ENCODE assay signal across 1 cellular context in the genomic region with DNA sequence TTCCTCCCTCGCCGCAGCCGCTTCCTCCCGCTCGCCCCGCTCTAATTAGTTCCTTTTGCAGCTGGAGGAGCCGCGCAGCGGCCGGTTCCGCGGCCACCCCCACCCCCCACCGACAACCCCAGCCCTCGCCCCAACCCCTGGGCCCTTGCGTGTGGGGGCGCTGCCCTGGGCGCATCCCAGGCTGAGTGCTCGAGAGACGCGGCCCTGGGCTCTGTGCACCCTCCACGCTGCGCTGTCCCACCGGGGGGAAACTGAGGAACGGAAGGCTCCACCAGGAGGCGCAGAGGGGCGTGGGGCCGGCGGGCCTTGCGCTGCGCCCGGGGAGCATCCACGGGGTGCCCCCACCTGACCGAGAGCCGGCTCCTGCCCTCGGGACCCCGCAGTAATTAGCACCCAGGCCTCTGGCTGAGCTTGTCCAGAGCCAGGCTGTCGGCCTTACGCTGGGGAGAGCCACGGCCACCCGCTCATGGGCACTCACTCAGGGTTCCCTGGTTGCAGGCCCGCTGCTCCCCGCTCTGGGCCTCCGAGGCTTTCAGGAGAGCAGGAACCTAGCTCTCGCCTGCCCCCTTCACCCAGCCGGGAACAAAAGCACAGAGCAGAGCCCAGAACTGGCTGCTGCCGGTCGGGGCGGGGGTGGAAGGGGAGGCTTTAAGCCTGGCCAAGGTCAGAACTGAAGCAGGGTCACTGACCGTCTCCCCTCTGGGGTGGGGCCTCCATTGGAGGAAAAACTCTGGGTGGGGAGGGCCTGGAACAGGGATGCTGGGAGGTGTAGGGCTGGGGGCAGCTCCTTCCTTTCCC.
A peak's percentile ranks its signal among the peaks of the same experiment; 100 is the strongest.
TF ChIP-seq lines count a peak whose summit lies in the region.

No MANE protein-coding gene starts in this region.

TF ChIP-seq in HepG2, 621 proteins besides CTCF, POLR2A, EP300 and RAD21 (continues in another document):
- TF ChIP-seq XRCC5 (optimal IDR thresholded peaks at IDR 0.05; ENCODE audit: low read length), result peak; percentile 94
- no peak for TF ChIP-seq THAP7 (CRISPR knock-in tag; IDR thresholded peaks at IDR 0.05)
- no peak for TF ChIP-seq RFX5 (IDR thresholded peaks at IDR 0.05; ENCODE audit: low read depth, low read length)
- peak; percentile 83 for TF ChIP-seq ZNF772 (CRISPR knock-in tag; IDR thresholded peaks at IDR 0.05)
- TF ChIP-seq SRSF1 (optimal IDR thresholded peaks at IDR 0.05; ENCODE audit: low read depth, low read length), result no peak
- peak; percentile 69; the same call in 1 of the 2 replicates for TF ChIP-seq KLF12 (CRISPR knock-in tag; IDR thresholded peaks at IDR 0.05; ENCODE audit: borderline replicate concordance)
- TF ChIP-seq, protein P1, sequence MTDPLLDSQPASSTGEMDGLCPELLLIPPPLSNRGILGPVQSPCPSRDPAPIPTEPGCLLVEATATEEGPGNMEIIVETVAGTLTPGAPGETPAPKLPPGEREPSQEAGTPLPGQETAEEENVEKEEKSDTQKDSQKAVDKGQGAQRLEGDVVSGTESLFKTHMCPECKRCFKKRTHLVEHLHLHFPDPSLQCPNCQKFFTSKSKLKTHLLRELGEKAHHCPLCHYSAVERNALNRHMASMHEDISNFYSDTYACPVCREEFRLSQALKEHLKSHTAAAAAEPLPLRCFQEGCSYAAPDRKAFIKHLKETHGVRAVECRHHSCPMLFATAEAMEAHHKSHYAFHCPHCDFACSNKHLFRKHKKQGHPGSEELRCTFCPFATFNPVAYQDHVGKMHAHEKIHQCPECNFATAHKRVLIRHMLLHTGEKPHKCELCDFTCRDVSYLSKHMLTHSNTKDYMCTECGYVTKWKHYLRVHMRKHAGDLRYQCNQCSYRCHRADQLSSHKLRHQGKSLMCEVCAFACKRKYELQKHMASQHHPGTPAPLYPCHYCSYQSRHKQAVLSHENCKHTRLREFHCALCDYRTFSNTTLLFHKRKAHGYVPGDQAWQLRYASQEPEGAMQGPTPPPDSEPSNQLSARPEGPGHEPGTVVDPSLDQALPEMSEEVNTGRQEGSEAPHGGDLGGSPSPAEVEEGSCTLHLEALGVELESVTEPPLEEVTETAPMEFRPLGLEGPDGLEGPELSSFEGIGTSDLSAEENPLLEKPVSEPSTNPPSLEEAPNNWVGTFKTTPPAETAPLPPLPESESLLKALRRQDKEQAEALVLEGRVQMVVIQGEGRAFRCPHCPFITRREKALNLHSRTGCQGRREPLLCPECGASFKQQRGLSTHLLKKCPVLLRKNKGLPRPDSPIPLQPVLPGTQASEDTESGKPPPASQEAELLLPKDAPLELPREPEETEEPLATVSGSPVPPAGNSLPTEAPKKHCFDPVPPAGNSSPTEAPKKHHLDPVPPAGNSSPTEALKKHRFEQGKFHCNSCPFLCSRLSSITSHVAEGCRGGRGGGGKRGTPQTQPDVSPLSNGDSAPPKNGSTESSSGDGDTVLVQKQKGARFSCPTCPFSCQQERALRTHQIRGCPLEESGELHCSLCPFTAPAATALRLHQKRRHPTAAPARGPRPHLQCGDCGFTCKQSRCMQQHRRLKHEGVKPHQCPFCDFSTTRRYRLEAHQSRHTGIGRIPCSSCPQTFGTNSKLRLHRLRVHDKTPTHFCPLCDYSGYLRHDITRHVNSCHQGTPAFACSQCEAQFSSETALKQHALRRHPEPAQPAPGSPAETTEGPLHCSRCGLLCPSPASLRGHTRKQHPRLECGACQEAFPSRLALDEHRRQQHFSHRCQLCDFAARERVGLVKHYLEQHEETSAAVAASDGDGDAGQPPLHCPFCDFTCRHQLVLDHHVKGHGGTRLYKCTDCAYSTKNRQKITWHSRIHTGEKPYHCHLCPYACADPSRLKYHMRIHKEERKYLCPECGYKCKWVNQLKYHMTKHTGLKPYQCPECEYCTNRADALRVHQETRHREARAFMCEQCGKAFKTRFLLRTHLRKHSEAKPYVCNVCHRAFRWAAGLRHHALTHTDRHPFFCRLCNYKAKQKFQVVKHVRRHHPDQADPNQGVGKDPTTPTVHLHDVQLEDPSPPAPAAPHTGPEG (CRISPR knock-in tag; IDR thresholded peaks at IDR 0.05), result peak; percentile 29; the same call in 1 of the 2 replicates
- no peak for TF ChIP-seq RORA (CRISPR knock-in tag; IDR thresholded peaks at IDR 0.05)
- TF ChIP-seq CREB1 (IDR thresholded peaks at IDR 0.05), result no peak
- TF ChIP-seq CREB1 (CRISPR knock-in tag; IDR thresholded peaks at IDR 0.05), result no peak
- TF ChIP-seq, protein P2, sequence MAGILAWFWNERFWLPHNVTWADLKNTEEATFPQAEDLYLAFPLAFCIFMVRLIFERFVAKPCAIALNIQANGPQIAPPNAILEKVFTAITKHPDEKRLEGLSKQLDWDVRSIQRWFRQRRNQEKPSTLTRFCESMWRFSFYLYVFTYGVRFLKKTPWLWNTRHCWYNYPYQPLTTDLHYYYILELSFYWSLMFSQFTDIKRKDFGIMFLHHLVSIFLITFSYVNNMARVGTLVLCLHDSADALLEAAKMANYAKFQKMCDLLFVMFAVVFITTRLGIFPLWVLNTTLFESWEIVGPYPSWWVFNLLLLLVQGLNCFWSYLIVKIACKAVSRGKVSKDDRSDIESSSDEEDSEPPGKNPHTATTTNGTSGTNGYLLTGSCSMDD (CRISPR knock-in tag; IDR thresholded peaks at IDR 0.05), result no peak
- peak; percentile 76 for TF ChIP-seq BRD4 (CRISPR knock-in tag; IDR thresholded peaks at IDR 0.05)
- peak; percentile 66 for TF ChIP-seq WIZ (CRISPR knock-in tag; IDR thresholded peaks at IDR 0.05)
- no peak for TF ChIP-seq TEF (CRISPR knock-in tag; IDR thresholded peaks at IDR 0.05)
- no peak for TF ChIP-seq ZNF629 (CRISPR knock-in tag; conservative IDR thresholded peaks at IDR 0.05)
- peak; percentile 72 for TF ChIP-seq MAF1 (CRISPR knock-in tag; IDR thresholded peaks at IDR 0.05; ENCODE audit: borderline replicate concordance)
- peak; percentile 47; the same call in 1 of the 2 replicates for TF ChIP-seq DNMT1 (CRISPR knock-in tag; IDR thresholded peaks at IDR 0.05)
- TF ChIP-seq, protein P3, sequence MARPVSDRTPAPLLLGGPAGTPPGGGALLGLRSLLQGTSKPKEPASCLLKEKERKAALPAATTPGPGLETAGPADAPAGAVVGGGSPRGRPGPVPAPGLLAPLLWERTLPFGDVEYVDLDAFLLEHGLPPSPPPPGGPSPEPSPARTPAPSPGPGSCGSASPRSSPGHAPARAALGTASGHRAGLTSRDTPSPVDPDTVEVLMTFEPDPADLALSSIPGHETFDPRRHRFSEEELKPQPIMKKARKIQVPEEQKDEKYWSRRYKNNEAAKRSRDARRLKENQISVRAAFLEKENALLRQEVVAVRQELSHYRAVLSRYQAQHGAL (CRISPR knock-in tag; IDR thresholded peaks at IDR 0.05; ENCODE audit: not compliant biosample characterization), result no peak
- TF ChIP-seq POLR2AphosphoS5 (IDR thresholded peaks at IDR 0.05; ENCODE audit: low read depth, low read length), result peak; percentile 30; the same call in 1 of the 2 replicates
- TF ChIP-seq ZFX (CRISPR knock-in tag; IDR thresholded peaks at IDR 0.05; ENCODE audit: low read depth), result peak; percentile 89
- TF ChIP-seq FOXA3 (CRISPR knock-in tag; IDR thresholded peaks at IDR 0.05), result peak; percentile 31; the same call in 1 of the 2 replicates
- TF ChIP-seq THYN1 (CRISPR knock-in tag; IDR thresholded peaks at IDR 0.05; ENCODE audit: borderline replicate concordance, low read depth), result no peak
- no peak for TF ChIP-seq PBX2 (CRISPR knock-in tag; IDR thresholded peaks at IDR 0.05)
- peak; percentile 45; the same call in 1 of the 2 replicates for TF ChIP-seq ZNF292 (CRISPR knock-in tag; IDR thresholded peaks at IDR 0.05; ENCODE audit: borderline replicate concordance, low read depth)
- peak; percentile 74; the same call in 1 of the 2 replicates for TF ChIP-seq HOXA3 (CRISPR knock-in tag; IDR thresholded peaks at IDR 0.05)
- TF ChIP-seq, protein P4, sequence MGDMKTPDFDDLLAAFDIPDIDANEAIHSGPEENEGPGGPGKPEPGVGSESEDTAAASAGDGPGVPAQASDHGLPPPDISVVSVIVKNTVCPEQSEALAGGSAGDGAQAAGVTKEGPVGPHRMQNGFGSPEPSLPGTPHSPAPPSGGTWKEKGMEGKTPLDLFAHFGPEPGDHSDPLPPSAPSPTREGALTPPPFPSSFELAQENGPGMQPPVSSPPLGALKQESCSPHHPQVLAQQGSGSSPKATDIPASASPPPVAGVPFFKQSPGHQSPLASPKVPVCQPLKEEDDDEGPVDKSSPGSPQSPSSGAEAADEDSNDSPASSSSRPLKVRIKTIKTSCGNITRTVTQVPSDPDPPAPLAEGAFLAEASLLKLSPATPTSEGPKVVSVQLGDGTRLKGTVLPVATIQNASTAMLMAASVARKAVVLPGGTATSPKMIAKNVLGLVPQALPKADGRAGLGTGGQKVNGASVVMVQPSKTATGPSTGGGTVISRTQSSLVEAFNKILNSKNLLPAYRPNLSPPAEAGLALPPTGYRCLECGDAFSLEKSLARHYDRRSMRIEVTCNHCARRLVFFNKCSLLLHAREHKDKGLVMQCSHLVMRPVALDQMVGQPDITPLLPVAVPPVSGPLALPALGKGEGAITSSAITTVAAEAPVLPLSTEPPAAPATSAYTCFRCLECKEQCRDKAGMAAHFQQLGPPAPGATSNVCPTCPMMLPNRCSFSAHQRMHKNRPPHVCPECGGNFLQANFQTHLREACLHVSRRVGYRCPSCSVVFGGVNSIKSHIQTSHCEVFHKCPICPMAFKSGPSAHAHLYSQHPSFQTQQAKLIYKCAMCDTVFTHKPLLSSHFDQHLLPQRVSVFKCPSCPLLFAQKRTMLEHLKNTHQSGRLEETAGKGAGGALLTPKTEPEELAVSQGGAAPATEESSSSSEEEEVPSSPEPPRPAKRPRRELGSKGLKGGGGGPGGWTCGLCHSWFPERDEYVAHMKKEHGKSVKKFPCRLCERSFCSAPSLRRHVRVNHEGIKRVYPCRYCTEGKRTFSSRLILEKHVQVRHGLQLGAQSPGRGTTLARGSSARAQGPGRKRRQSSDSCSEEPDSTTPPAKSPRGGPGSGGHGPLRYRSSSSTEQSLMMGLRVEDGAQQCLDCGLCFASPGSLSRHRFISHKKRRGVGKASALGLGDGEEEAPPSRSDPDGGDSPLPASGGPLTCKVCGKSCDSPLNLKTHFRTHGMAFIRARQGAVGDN (CRISPR knock-in tag; IDR thresholded peaks at IDR 0.05), result peak; percentile 87
- peak; percentile 93 for TF ChIP-seq ESRRA (CRISPR knock-in tag; IDR thresholded peaks at IDR 0.05; ENCODE audit: low read depth)
- TF ChIP-seq ZNF83 (CRISPR knock-in tag; IDR thresholded peaks at IDR 0.05; ENCODE audit: borderline replicate concordance), result peak; percentile 56; the same call in 1 of the 2 replicates
- no peak for TF ChIP-seq HDAC6 (IDR thresholded peaks at IDR 0.05; ENCODE audit: low read depth, low read length)
- TF ChIP-seq, protein P5, sequence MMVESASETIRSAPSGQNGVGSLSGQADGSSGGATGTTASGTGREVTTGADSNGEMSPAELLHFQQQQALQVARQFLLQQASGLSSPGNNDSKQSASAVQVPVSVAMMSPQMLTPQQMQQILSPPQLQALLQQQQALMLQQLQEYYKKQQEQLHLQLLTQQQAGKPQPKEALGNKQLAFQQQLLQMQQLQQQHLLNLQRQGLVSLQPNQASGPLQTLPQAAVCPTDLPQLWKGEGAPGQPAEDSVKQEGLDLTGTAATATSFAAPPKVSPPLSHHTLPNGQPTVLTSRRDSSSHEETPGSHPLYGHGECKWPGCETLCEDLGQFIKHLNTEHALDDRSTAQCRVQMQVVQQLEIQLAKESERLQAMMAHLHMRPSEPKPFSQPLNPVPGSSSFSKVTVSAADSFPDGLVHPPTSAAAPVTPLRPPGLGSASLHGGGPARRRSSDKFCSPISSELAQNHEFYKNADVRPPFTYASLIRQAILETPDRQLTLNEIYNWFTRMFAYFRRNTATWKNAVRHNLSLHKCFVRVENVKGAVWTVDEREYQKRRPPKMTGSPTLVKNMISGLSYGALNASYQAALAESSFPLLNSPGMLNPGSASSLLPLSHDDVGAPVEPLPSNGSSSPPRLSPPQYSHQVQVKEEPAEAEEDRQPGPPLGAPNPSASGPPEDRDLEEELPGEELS (CRISPR knock-in tag; IDR thresholded peaks at IDR 0.05), result peak; percentile 51
- no peak for TF ChIP-seq BCLAF1 (IDR thresholded peaks at IDR 0.05)
- TF ChIP-seq ZNF776 (CRISPR knock-in tag; IDR thresholded peaks at IDR 0.05), result no peak; the same call in none of the 2 replicates
- TF ChIP-seq STAG1 (CRISPR knock-in tag; IDR thresholded peaks at IDR 0.05), result peak; percentile 79
- peak; percentile 68; the same call in 1 of the 2 replicates for TF ChIP-seq MAZ (IDR thresholded peaks at IDR 0.05; ENCODE audit: borderline replicate concordance, low read depth, low read length)
- peak; percentile 95 for TF ChIP-seq MAZ (CRISPR knock-in tag; IDR thresholded peaks at IDR 0.05; ENCODE audit: low read depth)
- no peak for TF ChIP-seq ZNF530 (CRISPR knock-in tag; IDR thresholded peaks at IDR 0.05; ENCODE audit: low read depth)
- peak; percentile 54; the same call in 1 of the 2 replicates for TF ChIP-seq HES4 (CRISPR knock-in tag; IDR thresholded peaks at IDR 0.05; ENCODE audit: borderline replicate concordance)
